In the genomic region with DNA sequence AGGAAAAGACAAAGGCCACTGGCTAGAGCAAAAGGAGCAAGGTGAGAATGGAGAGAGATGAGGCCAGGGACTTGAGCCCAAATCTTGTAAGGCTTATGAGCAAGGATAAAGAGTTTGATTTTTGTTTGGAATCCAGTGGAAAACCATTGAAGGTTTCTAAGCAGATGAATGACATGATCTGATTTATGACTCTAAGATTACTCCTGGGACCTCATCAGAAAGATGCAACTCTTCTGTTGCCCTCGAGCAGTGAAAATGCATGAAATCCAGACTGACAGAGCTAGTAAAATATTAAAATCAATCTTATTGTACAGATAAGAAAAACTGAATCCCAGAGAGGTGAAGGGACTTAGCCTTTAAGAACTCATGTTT, we compare ENCODE assay signal across 1 cellular context.
TF ChIP-seq lines count a peak whose summit lies in the region.

No MANE protein-coding gene starts in this region.

TF ChIP-seq in K562, 482 proteins besides CTCF, POLR2A, EP300 and RAD21 (continued from another document):
- TF ChIP-seq, protein P1, sequence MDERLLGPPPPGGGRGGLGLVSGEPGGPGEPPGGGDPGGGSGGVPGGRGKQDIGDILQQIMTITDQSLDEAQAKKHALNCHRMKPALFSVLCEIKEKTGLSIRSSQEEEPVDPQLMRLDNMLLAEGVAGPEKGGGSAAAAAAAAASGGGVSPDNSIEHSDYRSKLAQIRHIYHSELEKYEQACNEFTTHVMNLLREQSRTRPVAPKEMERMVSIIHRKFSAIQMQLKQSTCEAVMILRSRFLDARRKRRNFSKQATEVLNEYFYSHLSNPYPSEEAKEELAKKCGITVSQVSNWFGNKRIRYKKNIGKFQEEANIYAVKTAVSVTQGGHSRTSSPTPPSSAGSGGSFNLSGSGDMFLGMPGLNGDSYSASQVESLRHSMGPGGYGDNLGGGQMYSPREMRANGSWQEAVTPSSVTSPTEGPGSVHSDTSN (CRISPR knock-in tag; IDR thresholded peaks at IDR 0.05; ENCODE audit: low read depth), result no peak
- TF ChIP-seq, protein P1 (tag; conservative IDR thresholded peaks at IDR 0.05; ENCODE audit: low read depth), result peak; percentile 59; the same call in 1 of the 2 replicates
- TF ChIP-seq ZNF79 (CRISPR knock-in tag; IDR thresholded peaks at IDR 0.05; ENCODE audit: low read depth), result no peak
- no peak for TF ChIP-seq EGR1 (conservative IDR thresholded peaks at IDR 0.05)
- TF ChIP-seq GTF2E2 (tag; IDR thresholded peaks at IDR 0.05), result 0 out of 2 replicates have a peak, but pooled peaks have one; percentile 2
- TF ChIP-seq, protein P2, sequence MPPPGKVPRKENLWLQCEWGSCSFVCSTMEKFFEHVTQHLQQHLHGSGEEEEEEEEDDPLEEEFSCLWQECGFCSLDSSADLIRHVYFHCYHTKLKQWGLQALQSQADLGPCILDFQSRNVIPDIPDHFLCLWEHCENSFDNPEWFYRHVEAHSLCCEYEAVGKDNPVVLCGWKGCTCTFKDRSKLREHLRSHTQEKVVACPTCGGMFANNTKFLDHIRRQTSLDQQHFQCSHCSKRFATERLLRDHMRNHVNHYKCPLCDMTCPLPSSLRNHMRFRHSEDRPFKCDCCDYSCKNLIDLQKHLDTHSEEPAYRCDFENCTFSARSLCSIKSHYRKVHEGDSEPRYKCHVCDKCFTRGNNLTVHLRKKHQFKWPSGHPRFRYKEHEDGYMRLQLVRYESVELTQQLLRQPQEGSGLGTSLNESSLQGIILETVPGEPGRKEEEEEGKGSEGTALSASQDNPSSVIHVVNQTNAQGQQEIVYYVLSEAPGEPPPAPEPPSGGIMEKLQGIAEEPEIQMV (tag; conservative IDR thresholded peaks at IDR 0.05; ENCODE audit: low read depth), result no peak
- TF ChIP-seq, protein P3, sequence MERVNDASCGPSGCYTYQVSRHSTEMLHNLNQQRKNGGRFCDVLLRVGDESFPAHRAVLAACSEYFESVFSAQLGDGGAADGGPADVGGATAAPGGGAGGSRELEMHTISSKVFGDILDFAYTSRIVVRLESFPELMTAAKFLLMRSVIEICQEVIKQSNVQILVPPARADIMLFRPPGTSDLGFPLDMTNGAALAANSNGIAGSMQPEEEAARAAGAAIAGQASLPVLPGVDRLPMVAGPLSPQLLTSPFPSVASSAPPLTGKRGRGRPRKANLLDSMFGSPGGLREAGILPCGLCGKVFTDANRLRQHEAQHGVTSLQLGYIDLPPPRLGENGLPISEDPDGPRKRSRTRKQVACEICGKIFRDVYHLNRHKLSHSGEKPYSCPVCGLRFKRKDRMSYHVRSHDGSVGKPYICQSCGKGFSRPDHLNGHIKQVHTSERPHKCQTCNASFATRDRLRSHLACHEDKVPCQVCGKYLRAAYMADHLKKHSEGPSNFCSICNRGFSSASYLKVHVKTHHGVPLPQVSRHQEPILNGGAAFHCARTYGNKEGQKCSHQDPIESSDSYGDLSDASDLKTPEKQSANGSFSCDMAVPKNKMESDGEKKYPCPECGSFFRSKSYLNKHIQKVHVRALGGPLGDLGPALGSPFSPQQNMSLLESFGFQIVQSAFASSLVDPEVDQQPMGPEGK (CRISPR knock-in tag; IDR thresholded peaks at IDR 0.05; ENCODE audit: borderline replicate concordance), result no peak
- TF ChIP-seq POLR2H (tag; IDR thresholded peaks at IDR 0.05; ENCODE audit: low read depth), result no peak
- TF ChIP-seq SP2 (IDR thresholded peaks at IDR 0.05; ENCODE audit: extremely low read depth, low read depth, low read length, poor library complexity, severe bottlenecking), result no peak
- TF ChIP-seq KDM1A (IDR thresholded peaks at IDR 0.05), result no peak
- TF ChIP-seq CHAMP1 (IDR thresholded peaks at IDR 0.05), result no peak
- TF ChIP-seq HES1 (IDR thresholded peaks at IDR 0.05; ENCODE audit: low read depth), result no peak
- no peak for TF ChIP-seq HNRNPUL1 (IDR thresholded peaks at IDR 0.05; ENCODE audit: low read length)
- TF ChIP-seq ZNF174 (CRISPR knock-in tag; IDR thresholded peaks at IDR 0.05), result no peak
- TF ChIP-seq PKNOX1 (IDR thresholded peaks at IDR 0.05), result peak; percentile 73
- TF ChIP-seq, protein P4, sequence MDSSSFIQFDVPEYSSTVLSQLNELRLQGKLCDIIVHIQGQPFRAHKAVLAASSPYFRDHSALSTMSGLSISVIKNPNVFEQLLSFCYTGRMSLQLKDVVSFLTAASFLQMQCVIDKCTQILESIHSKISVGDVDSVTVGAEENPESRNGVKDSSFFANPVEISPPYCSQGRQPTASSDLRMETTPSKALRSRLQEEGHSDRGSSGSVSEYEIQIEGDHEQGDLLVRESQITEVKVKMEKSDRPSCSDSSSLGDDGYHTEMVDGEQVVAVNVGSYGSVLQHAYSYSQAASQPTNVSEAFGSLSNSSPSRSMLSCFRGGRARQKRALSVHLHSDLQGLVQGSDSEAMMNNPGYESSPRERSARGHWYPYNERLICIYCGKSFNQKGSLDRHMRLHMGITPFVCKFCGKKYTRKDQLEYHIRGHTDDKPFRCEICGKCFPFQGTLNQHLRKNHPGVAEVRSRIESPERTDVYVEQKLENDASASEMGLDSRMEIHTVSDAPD (CRISPR knock-in tag; IDR thresholded peaks at IDR 0.05), result no peak
